In the genomic region with DNA sequence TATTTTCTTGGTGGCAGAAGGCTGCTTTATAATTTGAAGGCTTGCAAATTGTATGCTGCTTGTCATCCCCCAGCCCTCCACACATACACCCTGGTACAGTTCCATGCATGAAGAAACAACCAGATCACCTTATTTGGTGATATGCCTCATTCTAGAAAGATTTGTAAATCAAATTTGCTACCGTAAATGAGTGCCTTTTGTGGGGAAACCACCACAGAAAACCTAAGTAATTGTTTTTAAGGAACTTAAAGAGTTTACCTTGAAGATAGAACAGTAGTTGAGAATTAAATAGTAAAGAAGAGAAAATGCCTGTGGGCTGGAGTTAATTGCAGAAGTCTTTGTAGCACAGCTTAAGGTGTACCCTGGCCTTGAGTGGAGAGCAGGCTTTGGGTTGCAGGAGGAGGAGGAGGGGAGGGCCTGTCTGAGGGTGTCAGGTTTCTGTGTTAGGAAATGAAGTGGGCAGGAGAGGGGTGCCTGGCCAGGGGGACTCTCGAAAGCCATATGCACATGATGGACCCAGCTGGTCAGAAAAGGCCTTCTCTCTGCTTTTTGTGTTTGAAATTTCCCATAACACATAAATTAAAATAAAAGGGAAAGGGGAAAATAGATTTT, we compare ENCODE assay signal across 10 cellular contexts. TPM values are rescaled to one million over a fixed set of nuclear protein-coding genes. Genes with fewer than 3 reads are reported as not detected.
DNase-seq lines count a peak whose midpoint lies in the region; ATAC-seq and TF ChIP-seq lines count a peak whose summit lies in the region.
"Had no signal": no experiment of that assay in that cellular context is flagged by ENCODE, and none has a peak within 500 bp of the region (broad histone marks: within the 10 kb centered on the region; RNA-seq: fewer than 3 reads in every experiment).

No MANE protein-coding gene starts in this region.

- CTCF ChIA-PET in HEK293 (lab: Yijun Ruan, JAX), result no interaction called here

- H3K9me3 ChIP-seq in CD4-positive, CD25-positive, alpha-beta regulatory T cell (ENCODE audit: control insufficient read depth in 2 of 2, low read length in 2 of 2), result no peaks in the 10 kb centered on the region
- H3K9me3 ChIP-seq in HEK293 (ENCODE audit: control insufficient read depth, insufficient read depth, low read depth, low read length), result no peaks in the 10 kb centered on the region
- H3K9me3 ChIP-seq in adrenal gland (replicated peaks in 1 of 3), result no peaks in the 10 kb centered on the region
- H3K9me3 ChIP-seq in MG63, result no peaks in the 10 kb centered on the region

- peaks cover 16% of the 10 kb centered on the region for H3K4me1 ChIP-seq in CD4-positive, CD25-positive, alpha-beta regulatory T cell (ENCODE audit: control insufficient read depth, insufficient read depth, low read length, poor library complexity, severe bottlenecking)
- H3K4me1 ChIP-seq in HEK293 (ENCODE audit: control insufficient read depth, insufficient read depth, low read length), result peaks cover 16% of the 10 kb centered on the region
- peaks cover 7 to 34% of the 10 kb centered on the region in 2 donors for H3K4me1 ChIP-seq in adrenal gland (replicated peaks in 1 of 2)

- peaks cover 12% of the 10 kb centered on the region for H3K36me3 Mint-ChIP-seq in CD4-positive, CD25-positive, alpha-beta regulatory T cell
- peaks cover 23% of the 10 kb centered on the region for H3K36me3 Mint-ChIP-seq in memory B cell

- H3K4me1 Mint-ChIP-seq in CD4-positive, CD25-positive, alpha-beta regulatory T cell, result peaks cover 24 to 67% (median 47%) of the 10 kb centered on the region in 4 donors
- peaks cover 41% of the 10 kb centered on the region for H3K4me1 Mint-ChIP-seq in memory B cell

- ATAC-seq in CD4-positive, CD25-positive, alpha-beta regulatory T cell (ENCODE audit: low read depth in 2 of 2), result no peak
- ATAC-seq in memory B cell (ENCODE audit: low read depth) (peak; percentile 47), HG02798 (IDR thresholded peaks at IDR 0.05; ENCODE audit: poor library complexity, unreplicated experiment) (no peak)

- intact Hi-C loops in adrenal gland (cut with DNase I), result no loop called here

- no peaks in the 10 kb centered on the region for H3K27me3 ChIP-seq in CD4-positive, CD25-positive, alpha-beta regulatory T cell (ENCODE audit: control insufficient read depth, insufficient read depth, low read length)
- H3K27me3 ChIP-seq in adrenal gland (no peaks in the 10 kb centered on the region), MG63 (no peaks in the 10 kb centered on the region)

- H3K4me3 ChIP-seq in CD4-positive, CD25-positive, alpha-beta regulatory T cell (ENCODE audit: low read depth, low read length), result no peak overlapping the region
- H3K4me3 ChIP-seq in HEK293 (ENCODE audit: low read depth, low read length) (no peak overlapping the region), adrenal gland (no peak overlapping the region), MG63 (no peak overlapping the region)

- no peak overlapping the region for H3K27ac ChIP-seq in CD4-positive, CD25-positive, alpha-beta regulatory T cell (ENCODE audit: insufficient read depth, low read length, poor library complexity, severe bottlenecking)
- no peak overlapping the region; the same call in 1 of the 2 replicates for H3K27ac ChIP-seq in HEK293 (ENCODE audit: extremely low read depth, low read depth, low read length)
- peak overlapping the region in 4 of 5 donors; percentile 11 to 73 (median 66) for H3K27ac ChIP-seq in adrenal gland

- POLR2A ChIA-PET in HEK293 (lab: Yijun Ruan, JAX), result no interaction called here

- 34 to 51% (median 42%) methylated on average over 2 of the region's 2 CpGs for WGBS in adrenal gland, 4 donors

- DNase-seq in CD4-positive, CD25-positive, alpha-beta regulatory T cell, result no peak
- DNase-seq in adrenal gland, result peak in 2 of 7 donors; percentile 28 to 35
- DNase-seq in memory B cell (ENCODE audit: low spot score in 2 of 2), result no peak
- DNase-seq in MG63, result no peak
- DNase-seq in NCI-H774 (lab: John Stamatoyannopoulos, UW), result no peak
- no peak for DNase-seq in HPDE6-E6E7 (ENCODE audit: extremely low spot score)
- DNase-seq: foreskin melanocyte, SW 1271 had no signal

- H3K27ac Mint-ChIP-seq in CD4-positive, CD25-positive, alpha-beta regulatory T cell, result peak overlapping the region; percentile 55 to 74 (median 71)
- H3K27ac Mint-ChIP-seq in memory B cell, result peak overlapping the region; percentile 90

- H3K36me3 ChIP-seq in CD4-positive, CD25-positive, alpha-beta regulatory T cell (ENCODE audit: control insufficient read depth, insufficient read depth, low read length), result peaks cover 40% of the 10 kb centered on the region
- peaks cover 12 to 50% of the 10 kb centered on the region in 2 experiments; a peak in 2 of 3 replicates for H3K36me3 ChIP-seq in HEK293 (ENCODE audit: control insufficient read depth in 2 of 2, insufficient read depth in 1 of 2, low read length in 2 of 2)
- peaks cover 0 to 9% of the 10 kb centered on the region in 2 donors for H3K36me3 ChIP-seq in adrenal gland (replicated peaks in 1 of 2)
- H3K36me3 ChIP-seq in MG63, result peaks cover 39% of the 10 kb centered on the region

- H3K27me3 Mint-ChIP-seq in CD4-positive, CD25-positive, alpha-beta regulatory T cell, result no peaks in the 10 kb centered on the region
- H3K27me3 Mint-ChIP-seq in memory B cell, result no peaks in the 10 kb centered on the region

- TF ChIP-seq CTCF in HEK293 (tag by site-specific recombination; IDR thresholded peaks at IDR 0.05), result no peak
- no peak for TF ChIP-seq CTCF in adrenal gland (IDR thresholded peaks at IDR 0.05)

- TF ChIP-seq POLR2A in adrenal gland (IDR thresholded peaks at IDR 0.05), result no peak

- H3K4me3 Mint-ChIP-seq in CD4-positive, CD25-positive, alpha-beta regulatory T cell, result no peak overlapping the region
- peak overlapping the region; percentile 21 for H3K4me3 Mint-ChIP-seq in memory B cell

- H3K9me3 Mint-ChIP-seq in CD4-positive, CD25-positive, alpha-beta regulatory T cell, result no peaks in the 10 kb centered on the region
- no peaks in the 10 kb centered on the region for H3K9me3 Mint-ChIP-seq in memory B cell

TF ChIP-seq in HEK293, 187 proteins besides CTCF, POLR2A, EP300 and RAD21 (continues in another document):
- no peak for TF ChIP-seq ZBTB8A (tag by site-specific recombination; IDR thresholded peaks at IDR 0.05)
- 0 out of 2 replicates have a peak, but pooled peaks have one; percentile 12 for TF ChIP-seq ZFHX2 (tag by site-specific recombination; conservative IDR thresholded peaks at IDR 0.05)
- peak; percentile 59; the same call in 1 of the 2 replicates for TF ChIP-seq WT1 (tag by site-specific recombination; IDR thresholded peaks at IDR 0.05)
- no peak for TF ChIP-seq ZNF76 (tag by site-specific recombination; IDR thresholded peaks at IDR 0.05; ENCODE audit: borderline replicate concordance, low read depth)
- TF ChIP-seq, protein P1, sequence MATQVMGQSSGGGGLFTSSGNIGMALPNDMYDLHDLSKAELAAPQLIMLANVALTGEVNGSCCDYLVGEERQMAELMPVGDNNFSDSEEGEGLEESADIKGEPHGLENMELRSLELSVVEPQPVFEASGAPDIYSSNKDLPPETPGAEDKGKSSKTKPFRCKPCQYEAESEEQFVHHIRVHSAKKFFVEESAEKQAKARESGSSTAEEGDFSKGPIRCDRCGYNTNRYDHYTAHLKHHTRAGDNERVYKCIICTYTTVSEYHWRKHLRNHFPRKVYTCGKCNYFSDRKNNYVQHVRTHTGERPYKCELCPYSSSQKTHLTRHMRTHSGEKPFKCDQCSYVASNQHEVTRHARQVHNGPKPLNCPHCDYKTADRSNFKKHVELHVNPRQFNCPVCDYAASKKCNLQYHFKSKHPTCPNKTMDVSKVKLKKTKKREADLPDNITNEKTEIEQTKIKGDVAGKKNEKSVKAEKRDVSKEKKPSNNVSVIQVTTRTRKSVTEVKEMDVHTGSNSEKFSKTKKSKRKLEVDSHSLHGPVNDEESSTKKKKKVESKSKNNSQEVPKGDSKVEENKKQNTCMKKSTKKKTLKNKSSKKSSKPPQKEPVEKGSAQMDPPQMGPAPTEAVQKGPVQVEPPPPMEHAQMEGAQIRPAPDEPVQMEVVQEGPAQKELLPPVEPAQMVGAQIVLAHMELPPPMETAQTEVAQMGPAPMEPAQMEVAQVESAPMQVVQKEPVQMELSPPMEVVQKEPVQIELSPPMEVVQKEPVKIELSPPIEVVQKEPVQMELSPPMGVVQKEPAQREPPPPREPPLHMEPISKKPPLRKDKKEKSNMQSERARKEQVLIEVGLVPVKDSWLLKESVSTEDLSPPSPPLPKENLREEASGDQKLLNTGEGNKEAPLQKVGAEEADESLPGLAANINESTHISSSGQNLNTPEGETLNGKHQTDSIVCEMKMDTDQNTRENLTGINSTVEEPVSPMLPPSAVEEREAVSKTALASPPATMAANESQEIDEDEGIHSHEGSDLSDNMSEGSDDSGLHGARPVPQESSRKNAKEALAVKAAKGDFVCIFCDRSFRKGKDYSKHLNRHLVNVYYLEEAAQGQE (tag by site-specific recombination; IDR thresholded peaks at IDR 0.05), result no peak
- TF ChIP-seq KLF16 (tag by site-specific recombination; IDR thresholded peaks at IDR 0.05), result no peak
- TF ChIP-seq, protein P2, sequence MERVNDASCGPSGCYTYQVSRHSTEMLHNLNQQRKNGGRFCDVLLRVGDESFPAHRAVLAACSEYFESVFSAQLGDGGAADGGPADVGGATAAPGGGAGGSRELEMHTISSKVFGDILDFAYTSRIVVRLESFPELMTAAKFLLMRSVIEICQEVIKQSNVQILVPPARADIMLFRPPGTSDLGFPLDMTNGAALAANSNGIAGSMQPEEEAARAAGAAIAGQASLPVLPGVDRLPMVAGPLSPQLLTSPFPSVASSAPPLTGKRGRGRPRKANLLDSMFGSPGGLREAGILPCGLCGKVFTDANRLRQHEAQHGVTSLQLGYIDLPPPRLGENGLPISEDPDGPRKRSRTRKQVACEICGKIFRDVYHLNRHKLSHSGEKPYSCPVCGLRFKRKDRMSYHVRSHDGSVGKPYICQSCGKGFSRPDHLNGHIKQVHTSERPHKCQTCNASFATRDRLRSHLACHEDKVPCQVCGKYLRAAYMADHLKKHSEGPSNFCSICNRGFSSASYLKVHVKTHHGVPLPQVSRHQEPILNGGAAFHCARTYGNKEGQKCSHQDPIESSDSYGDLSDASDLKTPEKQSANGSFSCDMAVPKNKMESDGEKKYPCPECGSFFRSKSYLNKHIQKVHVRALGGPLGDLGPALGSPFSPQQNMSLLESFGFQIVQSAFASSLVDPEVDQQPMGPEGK (tag by site-specific recombination; IDR thresholded peaks at IDR 0.05), result no peak
- TF ChIP-seq ZNF121 (tag by site-specific recombination; IDR thresholded peaks at IDR 0.05), result no peak

RNA-seq across cellular contexts. Expression of a gene that starts 6.9 kb away (rescaled TPM):
- total RNA-seq in CD4-positive, CD25-positive, alpha-beta regulatory T cell, result 39.6 TPM
- 10 to 100 TPM; 56.0 to 66.4 (median 58.3) TPM for polyA plus RNA-seq in CD4-positive, CD25-positive, alpha-beta regulatory T cell
- total RNA-seq in adrenal gland, result 10 to 100 TPM; 44.7 to 76.5 (median 60.4) TPM
- polyA plus RNA-seq in adrenal gland, result 10 to 100 TPM; 10.5 to 64.4 (median 13.3) TPM
- total RNA-seq in MG63 (2014; rRNA removed; shearing (Covaris generic); ENCODE audit: low replicate concordance), result 105 and 133 TPM in 2 replicates

RNA-seq across cellular contexts. Expression of a gene that starts 59.0 kb away (rescaled TPM):
- 18.0 TPM for total RNA-seq in CD4-positive, CD25-positive, alpha-beta regulatory T cell
- polyA plus RNA-seq in CD4-positive, CD25-positive, alpha-beta regulatory T cell, result 1 to 10 TPM; 3.5 to 8.3 (median 6.0) TPM
- total RNA-seq in adrenal gland, result 10 to 100 TPM in 4 of 8 donors, 1 to 10 TPM in 4; 6.6 to 15.6 (median 10.1) TPM
- polyA plus RNA-seq in adrenal gland, result 1 to 10 TPM; 2.2 to 8.0 (median 2.8) TPM
- 3.9 and 6.9 TPM in 2 replicates for total RNA-seq in MG63 (2014; rRNA removed; shearing (Covaris generic); ENCODE audit: low replicate concordance)

Comparison
In these comparisons a context has a peak if more than half of its experiments do, and no peak if none do; other contexts are left out.
1. H3K27ac ChIP-seq: peak in adrenal gland (4 of 5); none in CD4-positive, CD25-positive, alpha-beta regulatory T cell (single experiment) and HEK293 (single experiment).